Comparison of ENCODE assay signal across 1 cellular context in the genomic region with DNA sequence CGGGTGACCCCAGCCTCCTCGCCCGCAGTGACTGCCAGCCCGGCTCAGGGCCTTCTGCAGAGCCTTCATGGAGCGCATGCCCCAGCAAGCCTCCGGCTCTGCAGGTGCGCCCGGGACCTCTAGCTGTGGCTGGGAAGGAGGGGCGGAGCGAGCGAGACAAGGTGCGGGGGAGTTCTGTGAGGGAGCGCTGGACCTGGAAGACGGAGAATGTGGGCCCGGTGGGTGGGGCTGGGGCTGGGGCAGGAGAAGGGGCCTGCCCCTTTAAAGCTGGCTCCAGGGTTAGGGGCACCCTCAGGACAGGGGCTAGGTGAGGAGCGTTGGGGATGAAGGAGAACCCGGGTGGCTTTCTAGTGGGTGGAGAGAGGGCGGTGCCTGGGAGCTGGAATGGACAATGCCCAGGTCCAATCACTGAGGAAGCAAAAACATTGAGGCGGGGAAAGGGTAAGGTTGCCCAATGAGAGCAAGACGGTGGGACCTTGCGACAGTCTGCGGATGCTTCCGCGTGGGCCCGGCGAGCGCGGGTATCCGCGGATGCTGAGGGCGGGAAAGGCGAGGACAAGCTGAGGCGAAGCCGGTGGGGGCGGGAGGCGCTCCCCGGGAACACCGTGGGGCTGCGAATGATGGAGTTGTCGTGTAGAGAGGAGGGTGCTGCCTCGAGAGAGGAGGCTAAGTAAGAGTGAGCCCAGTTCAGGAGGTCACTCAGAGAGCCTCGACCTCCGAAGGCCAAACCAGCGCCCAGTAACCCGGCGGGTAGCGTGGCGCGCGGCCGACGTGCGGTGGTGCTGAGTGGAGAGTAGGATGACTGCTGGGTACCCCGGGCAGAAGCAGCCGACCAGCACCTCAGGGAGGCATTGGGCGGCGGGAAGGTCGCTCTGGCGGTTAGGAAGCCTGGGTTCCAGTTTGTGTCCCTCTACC.
A peak's percentile ranks its signal among the peaks of the same experiment; 100 is the strongest.
TF ChIP-seq lines count a peak whose summit lies in the region.

TSS of gene GLS2 (minus strand) at position 121 of the 915 bp plus-strand sequence. CDS start at position 78, 43 bp downstream.

TF ChIP-seq in H1, 55 proteins besides CTCF, POLR2A, EP300 and RAD21 (continued from another document):
- TF ChIP-seq RNF2 (IDR thresholded peaks at IDR 0.05; ENCODE audit: borderline replicate concordance, low read depth, low read length, missing control alignments, poor library complexity, severe bottlenecking) (peak; percentile 78), TAF7 (optimal IDR thresholded peaks at IDR 0.05; ENCODE audit: borderline replicate concordance, low read depth, low read length) (no peak), TCF12 (IDR thresholded peaks at IDR 0.05; ENCODE audit: low read depth, low read length) (no peak), SP2 (IDR thresholded peaks at IDR 0.05; ENCODE audit: low read length) (peak; percentile 52), CREB1 (IDR thresholded peaks at IDR 0.05) (peak; percentile 37; the same call in 1 of the 2 replicates), GABPA (IDR thresholded peaks at IDR 0.05; ENCODE audit: borderline replicate concordance, insufficient read depth, low read length) (no peak), POU5F1 (IDR thresholded peaks at IDR 0.05; ENCODE audit: low read depth, low read length) (no peak), BRCA1 (IDR thresholded peaks at IDR 0.05; ENCODE audit: low read depth, low read length) (no peak), HDAC2 (IDR thresholded peaks at IDR 0.05; ENCODE audit: borderline replicate concordance in 1 of 2, low read depth in 2 of 2, low read length in 2 of 2) (peak in 1 of 2 experiments; percentile 92; a peak in 2 of 4 replicates), TBP (IDR thresholded peaks at IDR 0.05; ENCODE audit: low read depth, low read length) (no peak; the same call in 1 of the 2 replicates), MAX (IDR thresholded peaks at IDR 0.05) (peak; percentile 99), SRF (IDR thresholded peaks at IDR 0.05; ENCODE audit: low read depth, low read length) (no peak), CBX5 (IDR thresholded peaks at IDR 0.05; ENCODE audit: low read depth, low read length) (no peak), KDM4A (IDR thresholded peaks at IDR 0.05; ENCODE audit: low read depth, low read length, severe bottlenecking) (peak; percentile 96), SP1 (IDR thresholded peaks at IDR 0.05; ENCODE audit: low read depth, low read length) (peak; percentile 88), TAF1 (IDR thresholded peaks at IDR 0.05; ENCODE audit: low read depth, low read length) (no peak), SIRT6 (IDR thresholded peaks at IDR 0.05; ENCODE audit: low read length) (no peak), ATF3 (IDR thresholded peaks at IDR 0.05; ENCODE audit: insufficient read depth, low read depth, low read length) (no peak), BCL11A (IDR thresholded peaks at IDR 0.05; ENCODE audit: low read depth in 2 of 2, low read length in 2 of 2) (no peak), BACH1 (IDR thresholded peaks at IDR 0.05; ENCODE audit: low read length) (peak; percentile 13; the same call in 1 of the 2 replicates), JUND (IDR thresholded peaks at IDR 0.05; ENCODE audit: low read length) (no peak), CHD2 (IDR thresholded peaks at IDR 0.05; ENCODE audit: low read length) (peak; percentile 72), CEBPB (IDR thresholded peaks at IDR 0.05; ENCODE audit: low read depth, low read length) (peak; percentile 83), ZNF274 (IDR thresholded peaks at IDR 0.05; ENCODE audit: borderline replicate concordance, extremely low read depth, low read length) (no peak), PHF8 (conservative IDR thresholded peaks at IDR 0.05; ENCODE audit: low read depth, low read length) (no peak; the same call in 1 of the 2 replicates), RFX5 (IDR thresholded peaks at IDR 0.05; ENCODE audit: borderline replicate concordance, low read depth, low read length) (no peak), KDM5A (IDR thresholded peaks at IDR 0.05; ENCODE audit: low read length) (no peak), CBX8 (IDR thresholded peaks at IDR 0.05; ENCODE audit: borderline replicate concordance, low read depth, low read length) (no peak), RXRA (IDR thresholded peaks at IDR 0.05; ENCODE audit: insufficient read depth, low read depth, low read length) (no peak), RBBP5 (IDR thresholded peaks at IDR 0.05; ENCODE audit: borderline replicate concordance, low read depth, low read length) (no peak)
- TF ChIP-seq, protein P1, sequence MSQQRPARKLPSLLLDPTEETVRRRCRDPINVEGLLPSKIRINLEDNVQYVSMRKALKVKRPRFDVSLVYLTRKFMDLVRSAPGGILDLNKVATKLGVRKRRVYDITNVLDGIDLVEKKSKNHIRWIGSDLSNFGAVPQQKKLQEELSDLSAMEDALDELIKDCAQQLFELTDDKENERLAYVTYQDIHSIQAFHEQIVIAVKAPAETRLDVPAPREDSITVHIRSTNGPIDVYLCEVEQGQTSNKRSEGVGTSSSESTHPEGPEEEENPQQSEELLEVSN (IDR thresholded peaks at IDR 0.05), result peak; percentile 100
- TF ChIP-seq, protein P2, sequence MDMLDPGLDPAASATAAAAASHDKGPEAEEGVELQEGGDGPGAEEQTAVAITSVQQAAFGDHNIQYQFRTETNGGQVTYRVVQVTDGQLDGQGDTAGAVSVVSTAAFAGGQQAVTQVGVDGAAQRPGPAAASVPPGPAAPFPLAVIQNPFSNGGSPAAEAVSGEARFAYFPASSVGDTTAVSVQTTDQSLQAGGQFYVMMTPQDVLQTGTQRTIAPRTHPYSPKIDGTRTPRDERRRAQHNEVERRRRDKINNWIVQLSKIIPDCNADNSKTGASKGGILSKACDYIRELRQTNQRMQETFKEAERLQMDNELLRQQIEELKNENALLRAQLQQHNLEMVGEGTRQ (IDR thresholded peaks at IDR 0.05; ENCODE audit: low read length), result no peak
